9 cellular contexts compared by ENCODE assay signal in the genomic region with DNA sequence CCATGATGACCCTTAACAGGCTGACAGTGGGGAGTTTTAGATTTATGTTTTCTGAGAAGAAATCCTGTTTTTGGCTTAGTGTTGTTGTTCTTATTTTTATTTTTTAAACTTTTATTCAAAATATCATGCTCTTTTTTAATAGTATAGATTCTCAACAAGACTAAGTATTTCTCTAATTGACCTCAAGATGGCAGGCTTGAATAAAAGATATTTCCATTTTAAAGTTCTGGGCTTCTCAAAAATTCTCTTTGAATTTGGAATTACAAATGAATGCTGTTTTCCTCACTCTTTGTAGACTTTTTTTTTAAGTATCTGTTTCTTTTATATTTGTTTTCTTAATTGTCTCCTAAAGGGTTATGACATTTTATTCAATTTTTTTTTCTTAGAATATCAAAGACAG. TPM values are rescaled to one million over a fixed set of nuclear protein-coding genes. Genes with fewer than 3 reads are reported as not detected.
DNase-seq lines count a peak whose midpoint lies in the region; ATAC-seq and TF ChIP-seq lines count a peak whose summit lies in the region.
"Had no signal": no experiment of that assay in that cellular context is flagged by ENCODE, and none has a peak within 500 bp of the region (broad histone marks: within the 10 kb centered on the region; RNA-seq: fewer than 3 reads in every experiment).

No MANE protein-coding gene starts in this region.

- ATAC-seq in GM18909 (IDR thresholded peaks at IDR 0.05; ENCODE audit: poor library complexity, unreplicated experiment) (no peak), GM19023 (IDR thresholded peaks at IDR 0.05; ENCODE audit: unreplicated experiment) (no peak), HG03457 (IDR thresholded peaks at IDR 0.05; ENCODE audit: unreplicated experiment) (no peak)
- ATAC-seq: activated T-cell treated with anti-CD3 and anti-CD28 coated beads, Interleukin-2, amount 50 U/mL, for 4 hours had no signal

- peak; percentile 57 for TF ChIP-seq CTCF in 22Rv1 (IDR thresholded peaks at IDR 0.05)
- TF ChIP-seq CTCF in HEK293 (tag by site-specific recombination; IDR thresholded peaks at IDR 0.05): no peak
- peak; percentile 31 for TF ChIP-seq CTCF in fibroblast of villous mesenchyme (IDR thresholded peaks at IDR 0.05; ENCODE audit: insufficient read depth, low read depth, low read length)

- H3K4me3 ChIP-seq in HEK293 (ENCODE audit: low read depth, low read length) (no peak overlapping the region), fibroblast of villous mesenchyme (ENCODE audit: low read depth, low read length) (no peak overlapping the region)

- intact Hi-C loops in posterior cingulate gyrus (cut with DNase I): loop anchor here (5.0 kb wide), 1 partner anchor 1498 kb away; no protein-coding TSS in a partner anchor

- H3K9me3 ChIP-seq in HEK293 (ENCODE audit: control insufficient read depth, insufficient read depth, low read depth, low read length): no peaks in the 10 kb centered on the region

- H3K36me3 ChIP-seq in HEK293 (ENCODE audit: control insufficient read depth in 2 of 2, insufficient read depth in 1 of 2, low read length in 2 of 2): no peaks in the 10 kb centered on the region

- H3K27ac ChIP-seq in 22Rv1: no peak overlapping the region
- H3K27ac ChIP-seq in HEK293 (ENCODE audit: extremely low read depth, low read depth, low read length): no peak overlapping the region

- POLR2A ChIA-PET in HEK293 (lab: Yijun Ruan, JAX): no interaction called here

- no peaks in the 10 kb centered on the region for H3K4me1 ChIP-seq in HEK293 (ENCODE audit: control insufficient read depth, insufficient read depth, low read length)

- CTCF ChIA-PET in HEK293 (lab: Yijun Ruan, JAX): interaction anchor here (1.0 to 1.5 kb wide), 4 partner anchors 9 to 1500 kb away, joined by 3 to 18 read pairs (median 8); no protein-coding TSS in a partner anchor

- DNase-seq in OCI-M1 (lab: John Stamatoyannopoulos, UW) (peak; percentile 34), fibroblast of villous mesenchyme (ENCODE audit: low read depth) (no peak), posterior cingulate gyrus (no peak)
- DNase-seq: activated T-cell treated with anti-CD3 and anti-CD28 coated beads, Interleukin-2, amount 50 U/mL, for 4 hours had no signal

TF ChIP-seq in HEK293, 187 proteins besides CTCF, POLR2A, EP300 and RAD21:
- TF ChIP-seq, protein P1, sequence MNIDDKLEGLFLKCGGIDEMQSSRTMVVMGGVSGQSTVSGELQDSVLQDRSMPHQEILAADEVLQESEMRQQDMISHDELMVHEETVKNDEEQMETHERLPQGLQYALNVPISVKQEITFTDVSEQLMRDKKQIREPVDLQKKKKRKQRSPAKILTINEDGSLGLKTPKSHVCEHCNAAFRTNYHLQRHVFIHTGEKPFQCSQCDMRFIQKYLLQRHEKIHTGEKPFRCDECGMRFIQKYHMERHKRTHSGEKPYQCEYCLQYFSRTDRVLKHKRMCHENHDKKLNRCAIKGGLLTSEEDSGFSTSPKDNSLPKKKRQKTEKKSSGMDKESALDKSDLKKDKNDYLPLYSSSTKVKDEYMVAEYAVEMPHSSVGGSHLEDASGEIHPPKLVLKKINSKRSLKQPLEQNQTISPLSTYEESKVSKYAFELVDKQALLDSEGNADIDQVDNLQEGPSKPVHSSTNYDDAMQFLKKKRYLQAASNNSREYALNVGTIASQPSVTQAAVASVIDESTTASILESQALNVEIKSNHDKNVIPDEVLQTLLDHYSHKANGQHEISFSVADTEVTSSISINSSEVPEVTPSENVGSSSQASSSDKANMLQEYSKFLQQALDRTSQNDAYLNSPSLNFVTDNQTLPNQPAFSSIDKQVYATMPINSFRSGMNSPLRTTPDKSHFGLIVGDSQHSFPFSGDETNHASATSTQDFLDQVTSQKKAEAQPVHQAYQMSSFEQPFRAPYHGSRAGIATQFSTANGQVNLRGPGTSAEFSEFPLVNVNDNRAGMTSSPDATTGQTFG (tag by site-specific recombination; IDR thresholded peaks at IDR 0.05; ENCODE audit: borderline replicate concordance): no peak
- peak; percentile 49 for TF ChIP-seq ZNF654 (tag by site-specific recombination; IDR thresholded peaks at IDR 0.05; ENCODE audit: low read depth)
- TF ChIP-seq, protein P2, sequence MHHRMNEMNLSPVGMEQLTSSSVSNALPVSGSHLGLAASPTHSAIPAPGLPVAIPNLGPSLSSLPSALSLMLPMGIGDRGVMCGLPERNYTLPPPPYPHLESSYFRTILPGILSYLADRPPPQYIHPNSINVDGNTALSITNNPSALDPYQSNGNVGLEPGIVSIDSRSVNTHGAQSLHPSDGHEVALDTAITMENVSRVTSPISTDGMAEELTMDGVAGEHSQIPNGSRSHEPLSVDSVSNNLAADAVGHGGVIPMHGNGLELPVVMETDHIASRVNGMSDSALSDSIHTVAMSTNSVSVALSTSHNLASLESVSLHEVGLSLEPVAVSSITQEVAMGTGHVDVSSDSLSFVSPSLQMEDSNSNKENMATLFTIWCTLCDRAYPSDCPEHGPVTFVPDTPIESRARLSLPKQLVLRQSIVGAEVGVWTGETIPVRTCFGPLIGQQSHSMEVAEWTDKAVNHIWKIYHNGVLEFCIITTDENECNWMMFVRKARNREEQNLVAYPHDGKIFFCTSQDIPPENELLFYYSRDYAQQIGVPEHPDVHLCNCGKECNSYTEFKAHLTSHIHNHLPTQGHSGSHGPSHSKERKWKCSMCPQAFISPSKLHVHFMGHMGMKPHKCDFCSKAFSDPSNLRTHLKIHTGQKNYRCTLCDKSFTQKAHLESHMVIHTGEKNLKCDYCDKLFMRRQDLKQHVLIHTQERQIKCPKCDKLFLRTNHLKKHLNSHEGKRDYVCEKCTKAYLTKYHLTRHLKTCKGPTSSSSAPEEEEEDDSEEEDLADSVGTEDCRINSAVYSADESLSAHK (tag by site-specific recombination; IDR thresholded peaks at IDR 0.05): no peak
- no peak for TF ChIP-seq ZBTB17 (tag by site-specific recombination; IDR thresholded peaks at IDR 0.05)
- TF ChIP-seq ZNF404 (tag by site-specific recombination; IDR thresholded peaks at IDR 0.05): no peak
- TF ChIP-seq, protein P3, sequence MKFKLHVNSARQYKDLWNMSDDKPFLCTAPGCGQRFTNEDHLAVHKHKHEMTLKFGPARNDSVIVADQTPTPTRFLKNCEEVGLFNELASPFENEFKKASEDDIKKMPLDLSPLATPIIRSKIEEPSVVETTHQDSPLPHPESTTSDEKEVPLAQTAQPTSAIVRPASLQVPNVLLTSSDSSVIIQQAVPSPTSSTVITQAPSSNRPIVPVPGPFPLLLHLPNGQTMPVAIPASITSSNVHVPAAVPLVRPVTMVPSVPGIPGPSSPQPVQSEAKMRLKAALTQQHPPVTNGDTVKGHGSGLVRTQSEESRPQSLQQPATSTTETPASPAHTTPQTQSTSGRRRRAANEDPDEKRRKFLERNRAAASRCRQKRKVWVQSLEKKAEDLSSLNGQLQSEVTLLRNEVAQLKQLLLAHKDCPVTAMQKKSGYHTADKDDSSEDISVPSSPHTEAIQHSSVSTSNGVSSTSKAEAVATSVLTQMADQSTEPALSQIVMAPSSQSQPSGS (tag by site-specific recombination; IDR thresholded peaks at IDR 0.05; ENCODE audit: low read depth): no peak

RNA-seq across cellular contexts. Expression of a gene that starts 50.0 kb away (rescaled TPM):
- 0.32 and 0.43 TPM in 2 replicates for total RNA-seq in fibroblast of villous mesenchyme
- total RNA-seq: activated T-cell treated with anti-CD3 and anti-CD28 coated beads, Interleukin-2, amount 50 U/mL, for 4 hours had no signal
